ENCODE assay signal across 24 cellular contexts in the genomic region with DNA sequence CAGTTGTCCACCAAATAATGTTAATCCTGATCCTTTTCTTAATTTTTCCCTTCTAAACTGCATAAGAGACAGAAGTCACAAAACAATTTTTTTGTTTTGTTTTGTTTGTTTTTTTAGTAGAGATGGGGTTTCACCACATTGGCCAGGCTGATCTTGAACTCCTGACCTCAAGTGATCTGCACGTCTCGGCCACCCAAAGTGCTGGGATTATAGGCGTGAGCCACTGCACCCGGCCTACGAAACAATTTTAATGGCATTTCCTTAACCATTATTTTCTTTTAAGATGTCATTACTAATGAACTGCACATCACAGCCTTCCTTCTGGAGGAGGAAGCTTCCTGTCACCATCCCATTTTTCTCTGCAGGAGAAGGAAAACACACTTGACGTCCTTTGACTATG.
"Had no signal": no experiment of that assay in that cellular context is flagged by ENCODE, and none has a peak within 500 bp of the region (broad histone marks: within the 10 kb centered on the region; RNA-seq: fewer than 3 reads in every experiment).

No MANE protein-coding gene starts in this region.

- H3K36me3 ChIP-seq: left lung, lower lobe of right lung, ovary, prostate gland, sigmoid colon, spleen, suprapubic skin, thoracic aorta, tibial artery, upper lobe of right lung had no signal

- H3K9me3 ChIP-seq: left lung, lower lobe of right lung, ovary, prostate gland, sigmoid colon, spleen, suprapubic skin, thoracic aorta, tibial artery, upper lobe of right lung had no signal

- DNase-seq: hippocampal formation; kidney glomerular epithelial cell; left cardiac atrium; left lung; lower lobe of right lung; mammary epithelial cell; mesendoderm; naive B cell; natural killer cell; ovary; retina; right cardiac atrium; sigmoid colon; small intestine; spleen; stimulated activated CD4-positive, alpha-beta T cell treated with anti-CD3 and anti-CD28 coated beads, Interleukin-4, amount 100 ng/mL, for 24 hours; stimulated activated naive CD4-positive, alpha-beta T cell; tibial artery; trophoblast cell; upper lobe of right lung had no signal

- H3K27me3 ChIP-seq: left lung, ovary, sigmoid colon, spleen, suprapubic skin, upper lobe of right lung had no signal

- H3K27ac ChIP-seq: left lung, lower lobe of right lung, ovary, prostate gland, sigmoid colon, spleen, suprapubic skin, thoracic aorta, tibial artery, upper lobe of right lung had no signal

- H3K4me1 ChIP-seq: prostate gland, tibial artery had no signal

- ATAC-seq: left cardiac atrium; lower lobe of right lung; natural killer cell; right cardiac atrium; stimulated activated effector memory CD8-positive, alpha-beta T cell treated with anti-CD3 and anti-CD28 coated beads, Interleukin-12 subunit alpha, Interleukin-12 subunit beta, amount 100 ng/mL, for 72 hours; upper lobe of right lung had no signal

- H3K4me3 ChIP-seq: left lung, lower lobe of right lung, ovary, prostate gland, sigmoid colon, spleen, suprapubic skin, thoracic aorta, tibial artery, upper lobe of right lung had no signal
